Comparison of ENCODE assay signal across 1 cellular context in the genomic region with DNA sequence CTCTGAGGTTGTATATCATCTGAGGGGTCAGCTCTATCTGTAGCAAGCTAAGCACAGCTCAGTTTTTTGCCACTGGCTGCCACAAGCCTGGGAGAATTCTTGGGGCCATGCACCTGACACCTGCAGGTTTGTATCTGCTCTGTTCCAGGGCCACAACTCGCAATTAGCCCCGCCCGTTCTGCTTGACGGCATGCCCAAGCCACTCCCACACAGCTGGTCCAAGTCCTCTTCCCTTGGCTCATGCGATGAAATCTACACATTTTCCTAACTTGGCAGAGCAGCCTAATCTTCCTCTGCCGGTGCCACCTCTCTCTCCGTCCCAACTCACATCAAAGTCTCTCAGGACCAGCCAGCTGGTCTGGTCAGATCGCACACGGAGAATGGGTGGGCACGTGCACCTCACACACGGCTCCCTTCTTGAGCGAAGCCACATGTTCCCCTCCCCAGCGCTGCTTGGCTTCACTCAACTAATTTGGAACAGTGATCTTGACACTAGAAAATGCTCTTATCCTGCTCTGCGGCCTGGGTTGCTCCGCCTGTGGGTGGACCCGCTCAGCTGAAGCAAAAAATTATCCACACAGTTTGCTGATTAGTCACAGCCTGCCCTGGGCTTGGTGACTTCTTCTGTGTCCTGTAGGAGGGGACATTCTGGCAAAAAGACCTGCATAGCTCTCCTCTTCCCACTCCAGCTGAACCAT.
TF ChIP-seq lines count a peak whose summit lies in the region.

No MANE protein-coding gene starts in this region.

TF ChIP-seq in WTC11, 78 proteins besides CTCF, POLR2A, EP300 and RAD21 (continued from another document):
- TF ChIP-seq, protein P1, sequence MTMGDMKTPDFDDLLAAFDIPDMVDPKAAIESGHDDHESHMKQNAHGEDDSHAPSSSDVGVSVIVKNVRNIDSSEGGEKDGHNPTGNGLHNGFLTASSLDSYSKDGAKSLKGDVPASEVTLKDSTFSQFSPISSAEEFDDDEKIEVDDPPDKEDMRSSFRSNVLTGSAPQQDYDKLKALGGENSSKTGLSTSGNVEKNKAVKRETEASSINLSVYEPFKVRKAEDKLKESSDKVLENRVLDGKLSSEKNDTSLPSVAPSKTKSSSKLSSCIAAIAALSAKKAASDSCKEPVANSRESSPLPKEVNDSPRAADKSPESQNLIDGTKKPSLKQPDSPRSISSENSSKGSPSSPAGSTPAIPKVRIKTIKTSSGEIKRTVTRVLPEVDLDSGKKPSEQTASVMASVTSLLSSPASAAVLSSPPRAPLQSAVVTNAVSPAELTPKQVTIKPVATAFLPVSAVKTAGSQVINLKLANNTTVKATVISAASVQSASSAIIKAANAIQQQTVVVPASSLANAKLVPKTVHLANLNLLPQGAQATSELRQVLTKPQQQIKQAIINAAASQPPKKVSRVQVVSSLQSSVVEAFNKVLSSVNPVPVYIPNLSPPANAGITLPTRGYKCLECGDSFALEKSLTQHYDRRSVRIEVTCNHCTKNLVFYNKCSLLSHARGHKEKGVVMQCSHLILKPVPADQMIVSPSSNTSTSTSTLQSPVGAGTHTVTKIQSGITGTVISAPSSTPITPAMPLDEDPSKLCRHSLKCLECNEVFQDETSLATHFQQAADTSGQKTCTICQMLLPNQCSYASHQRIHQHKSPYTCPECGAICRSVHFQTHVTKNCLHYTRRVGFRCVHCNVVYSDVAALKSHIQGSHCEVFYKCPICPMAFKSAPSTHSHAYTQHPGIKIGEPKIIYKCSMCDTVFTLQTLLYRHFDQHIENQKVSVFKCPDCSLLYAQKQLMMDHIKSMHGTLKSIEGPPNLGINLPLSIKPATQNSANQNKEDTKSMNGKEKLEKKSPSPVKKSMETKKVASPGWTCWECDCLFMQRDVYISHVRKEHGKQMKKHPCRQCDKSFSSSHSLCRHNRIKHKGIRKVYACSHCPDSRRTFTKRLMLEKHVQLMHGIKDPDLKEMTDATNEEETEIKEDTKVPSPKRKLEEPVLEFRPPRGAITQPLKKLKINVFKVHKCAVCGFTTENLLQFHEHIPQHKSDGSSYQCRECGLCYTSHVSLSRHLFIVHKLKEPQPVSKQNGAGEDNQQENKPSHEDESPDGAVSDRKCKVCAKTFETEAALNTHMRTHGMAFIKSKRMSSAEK (CRISPR knock-in tag; IDR thresholded peaks at IDR 0.05; ENCODE audit: borderline replicate concordance), result no peak
- TF ChIP-seq, protein P2, sequence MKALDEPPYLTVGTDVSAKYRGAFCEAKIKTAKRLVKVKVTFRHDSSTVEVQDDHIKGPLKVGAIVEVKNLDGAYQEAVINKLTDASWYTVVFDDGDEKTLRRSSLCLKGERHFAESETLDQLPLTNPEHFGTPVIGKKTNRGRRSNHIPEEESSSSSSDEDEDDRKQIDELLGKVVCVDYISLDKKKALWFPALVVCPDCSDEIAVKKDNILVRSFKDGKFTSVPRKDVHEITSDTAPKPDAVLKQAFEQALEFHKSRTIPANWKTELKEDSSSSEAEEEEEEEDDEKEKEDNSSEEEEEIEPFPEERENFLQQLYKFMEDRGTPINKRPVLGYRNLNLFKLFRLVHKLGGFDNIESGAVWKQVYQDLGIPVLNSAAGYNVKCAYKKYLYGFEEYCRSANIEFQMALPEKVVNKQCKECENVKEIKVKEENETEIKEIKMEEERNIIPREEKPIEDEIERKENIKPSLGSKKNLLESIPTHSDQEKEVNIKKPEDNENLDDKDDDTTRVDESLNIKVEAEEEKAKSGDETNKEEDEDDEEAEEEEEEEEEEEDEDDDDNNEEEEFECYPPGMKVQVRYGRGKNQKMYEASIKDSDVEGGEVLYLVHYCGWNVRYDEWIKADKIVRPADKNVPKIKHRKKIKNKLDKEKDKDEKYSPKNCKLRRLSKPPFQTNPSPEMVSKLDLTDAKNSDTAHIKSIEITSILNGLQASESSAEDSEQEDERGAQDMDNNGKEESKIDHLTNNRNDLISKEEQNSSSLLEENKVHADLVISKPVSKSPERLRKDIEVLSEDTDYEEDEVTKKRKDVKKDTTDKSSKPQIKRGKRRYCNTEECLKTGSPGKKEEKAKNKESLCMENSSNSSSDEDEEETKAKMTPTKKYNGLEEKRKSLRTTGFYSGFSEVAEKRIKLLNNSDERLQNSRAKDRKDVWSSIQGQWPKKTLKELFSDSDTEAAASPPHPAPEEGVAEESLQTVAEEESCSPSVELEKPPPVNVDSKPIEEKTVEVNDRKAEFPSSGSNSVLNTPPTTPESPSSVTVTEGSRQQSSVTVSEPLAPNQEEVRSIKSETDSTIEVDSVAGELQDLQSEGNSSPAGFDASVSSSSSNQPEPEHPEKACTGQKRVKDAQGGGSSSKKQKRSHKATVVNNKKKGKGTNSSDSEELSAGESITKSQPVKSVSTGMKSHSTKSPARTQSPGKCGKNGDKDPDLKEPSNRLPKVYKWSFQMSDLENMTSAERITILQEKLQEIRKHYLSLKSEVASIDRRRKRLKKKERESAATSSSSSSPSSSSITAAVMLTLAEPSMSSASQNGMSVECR (CRISPR knock-in tag; IDR thresholded peaks at IDR 0.05; ENCODE audit: borderline replicate concordance), result no peak
- no peak for TF ChIP-seq TEAD1 (CRISPR knock-in tag; IDR thresholded peaks at IDR 0.05)
